Comparison of ENCODE assay signal across 8 cellular contexts in the genomic region with DNA sequence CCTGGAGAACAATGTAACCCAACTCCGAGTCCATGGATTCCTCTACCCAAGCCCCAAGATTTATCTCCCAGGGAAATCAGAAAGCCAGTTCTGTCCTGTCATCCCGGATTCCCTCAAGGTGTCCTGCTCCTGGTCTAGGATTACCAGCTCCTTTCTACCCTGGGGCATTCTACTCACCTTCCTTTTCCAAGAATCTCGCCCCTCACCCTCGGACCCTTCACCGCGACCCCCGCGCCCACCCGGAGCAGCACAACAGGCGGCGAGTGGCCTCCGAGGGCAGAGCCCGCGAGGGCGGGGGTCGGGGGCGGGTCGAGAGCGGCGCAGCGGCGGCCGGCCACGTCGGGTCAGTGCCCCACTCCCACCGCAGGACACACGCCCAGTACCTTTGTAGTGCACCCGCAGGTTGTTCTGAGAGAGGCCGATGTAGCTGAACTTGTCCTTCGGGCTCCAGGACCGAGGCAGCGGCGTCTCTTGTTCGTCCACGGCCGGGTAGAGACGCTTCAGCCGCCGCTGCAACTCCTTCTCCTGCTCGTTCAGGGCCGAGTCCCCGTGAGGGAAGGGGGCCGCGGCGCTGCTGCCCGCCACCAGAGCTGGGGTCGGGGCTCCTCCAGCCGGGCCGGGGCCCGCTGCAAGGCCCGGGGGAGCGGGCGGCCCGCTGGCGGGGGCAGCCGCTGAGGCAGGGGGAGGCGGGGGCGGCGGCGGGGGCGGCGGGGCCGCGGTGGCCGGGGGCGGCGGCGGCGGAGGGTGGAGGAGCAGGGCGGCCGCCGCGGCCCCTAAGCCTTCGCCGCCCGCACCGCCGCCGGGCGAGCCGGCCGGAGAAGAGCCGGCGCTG. TPM values are rescaled to one million over a fixed set of nuclear protein-coding genes. Genes with fewer than 3 reads are reported as not detected.
DNase-seq lines count a peak whose midpoint lies in the region; ATAC-seq and TF ChIP-seq lines count a peak whose summit lies in the region.

No MANE protein-coding gene starts in this region.

- no peaks in the 10 kb centered on the region for H3K9me3 ChIP-seq in OCI-LY1 (ENCODE audit: low read length)

- H3K4me3 Mint-ChIP-seq in activated naive CD4-positive, alpha-beta T cell treated with anti-CD3 and anti-CD28 coated beads for 36 hours, result peak overlapping the region; percentile 87

- H3K9me2 ChIP-seq in OCI-LY1 (ENCODE audit: low read depth, low read length), result no peaks in the 10 kb centered on the region

- peak; percentile 24 for ATAC-seq in HG02943 (IDR thresholded peaks at IDR 0.05; ENCODE audit: low read depth, unreplicated experiment)
- ATAC-seq in omental fat pad (ENCODE audit: low FRiP score), result peak; percentile 21

- no peak overlapping the region for H2AFZ ChIP-seq in OCI-LY1 (ENCODE audit: low read length)

- no peaks in the 10 kb centered on the region for H4K20me1 ChIP-seq in OCI-LY1 (ENCODE audit: insufficient read depth, low read length)

- DNase-seq in NCI-H524 (lab: John Stamatoyannopoulos, UW), result peak; percentile 24 to 61
- DNase-seq in NCI-H524 treated with DMSO at 0.1 percent for 48 hours (lab: John Stamatoyannopoulos, UW), result no peak
- peak; percentile 50 for DNase-seq in activated naive CD4-positive, alpha-beta T cell treated with anti-CD3 and anti-CD28 coated beads for 36 hours
- DNase-seq in glomerular visceral epithelial cell (ENCODE audit: extremely low spot score), result peak; percentile 45
- DNase-seq in omental fat pad (ENCODE audit: low spot score), result no peak
- no peak for DNase-seq in COLO829 (ENCODE audit: low spot score)

- peak overlapping the region; percentile 92 for H3K4me3 ChIP-seq in OCI-LY1 (ENCODE audit: low read depth, low read length, poor library complexity, severe bottlenecking)

- peak overlapping the region; percentile 90 for H3K27ac Mint-ChIP-seq in activated naive CD4-positive, alpha-beta T cell treated with anti-CD3 and anti-CD28 coated beads for 36 hours

- peaks cover 26% of the 10 kb centered on the region for H3K4me1 ChIP-seq in OCI-LY1 (ENCODE audit: insufficient read depth, low read length, severe bottlenecking)

- peaks cover 46% of the 10 kb centered on the region for H3K79me2 ChIP-seq in OCI-LY1 (ENCODE audit: insufficient read depth, low read length)

- CTCF ChIA-PET in activated naive CD4-positive, alpha-beta T cell treated with anti-CD3 and anti-CD28 coated beads for 36 hours (lab: Charles Lee), result interaction anchor here (1.1 to 2.9 kb wide), 6 partner anchors 16 to 136 kb away, joined by 3 to 13 read pairs (median 4); a partner anchor contains a TSS

- H3K4me1 Mint-ChIP-seq in activated naive CD4-positive, alpha-beta T cell treated with anti-CD3 and anti-CD28 coated beads for 36 hours (ENCODE audit: low read depth), result peaks cover 50% of the 10 kb centered on the region

- peak overlapping the region; percentile 89 for H3K9ac ChIP-seq in OCI-LY1 (ENCODE audit: low read length)

- H3K36me3 Mint-ChIP-seq in activated naive CD4-positive, alpha-beta T cell treated with anti-CD3 and anti-CD28 coated beads for 36 hours (ENCODE audit: low read depth), result peaks cover 15% of the 10 kb centered on the region

- H3K9me3 Mint-ChIP-seq in activated naive CD4-positive, alpha-beta T cell treated with anti-CD3 and anti-CD28 coated beads for 36 hours, result no peaks in the 10 kb centered on the region

- peak overlapping the region; percentile 85 for H3K4me2 ChIP-seq in OCI-LY1 (ENCODE audit: low read length)

- H3K27me3 Mint-ChIP-seq in activated naive CD4-positive, alpha-beta T cell treated with anti-CD3 and anti-CD28 coated beads for 36 hours (ENCODE audit: low read depth), result no peaks in the 10 kb centered on the region

- intact Hi-C loops in activated naive CD4-positive, alpha-beta T cell treated with anti-CD3 and anti-CD28 coated beads for 36 hours (cut with micrococcal nuclease), result loop anchor here (2.0 to 5.0 kb wide), 3 partner anchors 73 to 258 kb away; no protein-coding TSS in a partner anchor

- H3K27ac ChIP-seq in OCI-LY1 (ENCODE audit: low read depth, low read length, poor library complexity, severe bottlenecking), result peak overlapping the region; percentile 62

- TF ChIP-seq CTCF in OCI-LY1 (IDR thresholded peaks at IDR 0.05; ENCODE audit: low read length) (no peak), omental fat pad (IDR thresholded peaks at IDR 0.05) (no peak)

- H3K36me3 ChIP-seq in OCI-LY1 (ENCODE audit: insufficient read depth, low read length), result no peaks in the 10 kb centered on the region

- no peaks in the 10 kb centered on the region for H3F3A ChIP-seq in OCI-LY1 (ENCODE audit: insufficient read depth, low read length)

- no peaks in the 10 kb centered on the region for H3K27me3 ChIP-seq in OCI-LY1 (ENCODE audit: insufficient read depth, low read length)

RNA-seq across cellular contexts. Expression of a gene that starts 0.9 kb away (rescaled TPM):
- 10 to 100 TPM; 61.2 to 62.9 TPM for total RNA-seq in activated naive CD4-positive, alpha-beta T cell treated with anti-CD3 and anti-CD28 coated beads for 36 hours
- 10 to 100 TPM; 28.8 to 35.6 (median 32.3) TPM for total RNA-seq in omental fat pad

Comparison
In these comparisons a context has a peak if more than half of its experiments do, and no peak if none do; other contexts are left out.
1. DNase-seq: peak in NCI-H524 (2 of 2), activated naive CD4-positive, alpha-beta T cell treated with anti-CD3 and anti-CD28 coated beads for 36 hours (single experiment) and glomerular visceral epithelial cell (single experiment); none in NCI-H524 treated with DMSO at 0.1 percent for 48 hours (single experiment), omental fat pad (single experiment) and COLO829 (single experiment).